ENCODE assay signal across 23 cellular contexts in genomic region chr17:2016494-2016893, GRCh38. TPM values are rescaled to one million over a fixed set of nuclear protein-coding genes. Genes with fewer than 3 reads are reported as not detected.
"Had no signal": no experiment of that assay in that cellular context is flagged by ENCODE, and none has a peak within 500 bp of the region (broad histone marks: within the 10 kb centered on the region; RNA-seq: fewer than 3 reads in every experiment).

No MANE protein-coding gene starts in this region.

- H3K4me1 Mint-ChIP-seq: stimulated activated naive B cell treated with anti-CD40 and anti-IgM and Interleukin-4, amounts not matched to agents 10 μg/mL and 1 μg/mL and 100 μg/mL, for 72 hours had no signal

- H3K27me3 ChIP-seq: pancreas, right lobe of liver, suprapubic skin, upper lobe of right lung, vagina had no signal

- H3K27ac ChIP-seq: epithelial cell of prostate, esophagus muscularis mucosa, lower lobe of right lung, neutrophil, pancreas, right lobe of liver, suprapubic skin, transverse colon, upper lobe of right lung, vagina had no signal

- H3K9me3 Mint-ChIP-seq: dendritic cell treated with granulocyte-macrophage colony-stimulating factor and Interleukin-4, amounts not matched to agents 40 ng/mL and 50 ng/mL, for 4 days; endodermal cell; immature natural killer cell; natural killer cell; stimulated activated naive CD8-positive, alpha-beta T cell treated with anti-CD3 and anti-CD28 coated beads, Interleukin-15, amount 100 ng/mL, for 72 hours had no signal

- H3K36me3 ChIP-seq: esophagus muscularis mucosa, lower lobe of right lung, neutrophil, pancreas, right lobe of liver, suprapubic skin, transverse colon, upper lobe of right lung, vagina had no signal

- H3K27ac Mint-ChIP-seq: dendritic cell treated with granulocyte-macrophage colony-stimulating factor and Interleukin-4, amounts not matched to agents 40 ng/mL and 50 ng/mL, for 4 days; endodermal cell; immature natural killer cell; natural killer cell; stimulated activated naive B cell treated with anti-CD40 and anti-IgM and Interleukin-4, amounts not matched to agents 10 μg/mL and 1 μg/mL and 100 μg/mL, for 72 hours; stimulated activated naive CD8-positive, alpha-beta T cell treated with anti-CD3 and anti-CD28 coated beads, Interleukin-15, amount 100 ng/mL, for 72 hours had no signal

- ATAC-seq: left ventricle myocardium superior; natural killer cell; pancreas; stimulated activated naive B cell treated with anti-CD40 and anti-IgM and Interleukin-4, amounts not matched to agents 10 μg/mL and 1 μg/mL and 100 μg/mL, for 72 hours; stimulated activated naive CD8-positive, alpha-beta T cell treated with anti-CD3 and anti-CD28 coated beads, Interleukin-15, amount 100 ng/mL, for 72 hours; upper lobe of right lung had no signal

- H3K4me3 Mint-ChIP-seq: dendritic cell treated with granulocyte-macrophage colony-stimulating factor and Interleukin-4, amounts not matched to agents 40 ng/mL and 50 ng/mL, for 4 days; endodermal cell; immature natural killer cell; natural killer cell; stimulated activated naive B cell treated with anti-CD40 and anti-IgM and Interleukin-4, amounts not matched to agents 10 μg/mL and 1 μg/mL and 100 μg/mL, for 72 hours; stimulated activated naive CD8-positive, alpha-beta T cell treated with anti-CD3 and anti-CD28 coated beads, Interleukin-15, amount 100 ng/mL, for 72 hours had no signal

- H3K9me3 ChIP-seq: esophagus muscularis mucosa, lower lobe of right lung, neutrophil, pancreas, right lobe of liver, suprapubic skin, transverse colon, upper lobe of right lung, vagina had no signal

- DNase-seq: effector CD8-positive, alpha-beta T cell; endodermal cell; foreskin melanocyte; immature natural killer cell; left ventricle myocardium superior; lower lobe of right lung; natural killer cell; pancreas; right lobe of liver; small intestine; stimulated activated CD4-positive, alpha-beta T cell treated with anti-CD3 and anti-CD28 coated beads, Interleukin-15, amount 100 ng/mL, for 24 hours; stimulated activated CD4-positive, alpha-beta T cell treated with anti-CD3 and anti-CD28 coated beads, Interleukin-2, amount 100 ng/mL, for 48 hours; stimulated activated naive B cell treated with anti-CD40 and anti-IgM and Interleukin-4, amounts not matched to agents 10 μg/mL and 1 μg/mL and 100 μg/mL, for 72 hours; stimulated activated naive CD8-positive, alpha-beta T cell treated with anti-CD3 and anti-CD28 coated beads, Interleukin-15, amount 100 ng/mL, for 72 hours; transverse colon; upper lobe of right lung had no signal

- H3K36me3 Mint-ChIP-seq: immature natural killer cell; natural killer cell; stimulated activated naive B cell treated with anti-CD40 and anti-IgM and Interleukin-4, amounts not matched to agents 10 μg/mL and 1 μg/mL and 100 μg/mL, for 72 hours had no signal

- H3K4me3 ChIP-seq: esophagus muscularis mucosa, lower lobe of right lung, pancreas, right lobe of liver, suprapubic skin, transverse colon, upper lobe of right lung, vagina had no signal

RNA-seq across cellular contexts. Expression of gene RTN4RL1, which starts 8.6 kb away (rescaled TPM):
- total RNA-seq: mononuclear cell had no signal
